1 cellular context compared by ENCODE assay signal in genomic region chr7:25895792-25896171, GRCh38.
TF ChIP-seq lines count a peak whose summit lies in the region.

No MANE protein-coding gene starts in this region.

TF ChIP-seq in K562, 482 proteins besides CTCF, POLR2A, EP300 and RAD21 (continued from another document):
- TF ChIP-seq, protein P1, sequence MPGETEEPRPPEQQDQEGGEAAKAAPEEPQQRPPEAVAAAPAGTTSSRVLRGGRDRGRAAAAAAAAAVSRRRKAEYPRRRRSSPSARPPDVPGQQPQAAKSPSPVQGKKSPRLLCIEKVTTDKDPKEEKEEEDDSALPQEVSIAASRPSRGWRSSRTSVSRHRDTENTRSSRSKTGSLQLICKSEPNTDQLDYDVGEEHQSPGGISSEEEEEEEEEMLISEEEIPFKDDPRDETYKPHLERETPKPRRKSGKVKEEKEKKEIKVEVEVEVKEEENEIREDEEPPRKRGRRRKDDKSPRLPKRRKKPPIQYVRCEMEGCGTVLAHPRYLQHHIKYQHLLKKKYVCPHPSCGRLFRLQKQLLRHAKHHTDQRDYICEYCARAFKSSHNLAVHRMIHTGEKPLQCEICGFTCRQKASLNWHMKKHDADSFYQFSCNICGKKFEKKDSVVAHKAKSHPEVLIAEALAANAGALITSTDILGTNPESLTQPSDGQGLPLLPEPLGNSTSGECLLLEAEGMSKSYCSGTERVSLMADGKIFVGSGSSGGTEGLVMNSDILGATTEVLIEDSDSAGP (CRISPR knock-in tag; IDR thresholded peaks at IDR 0.05), result no peak
- TF ChIP-seq ZSCAN32 (CRISPR knock-in tag; IDR thresholded peaks at IDR 0.05) (0 out of 2 replicates have a peak, but pooled peaks have one; percentile 3), FOSL1 (tag; conservative IDR thresholded peaks at IDR 0.05) (no peak), PCBP1 (IDR thresholded peaks at IDR 0.05; ENCODE audit: low read depth, low read length, poor library complexity, severe bottlenecking) (no peak), SMARCA4 (IDR thresholded peaks at IDR 0.05) (no peak), ESRRA (IDR thresholded peaks at IDR 0.05; ENCODE audit: borderline replicate concordance, low read depth) (no peak), FOXO4 (CRISPR knock-in tag; IDR thresholded peaks at IDR 0.05) (no peak), ZNF274 (IDR thresholded peaks at IDR 0.05; ENCODE audit: borderline replicate concordance, low read depth, low read length) (no peak), ZBTB9 (CRISPR knock-in tag; IDR thresholded peaks at IDR 0.05) (no peak), THRB (CRISPR knock-in tag; conservative IDR thresholded peaks at IDR 0.05) (no peak), ZNF239 (CRISPR knock-in tag; IDR thresholded peaks at IDR 0.05) (no peak), POLR2B (IDR thresholded peaks at IDR 0.05; ENCODE audit: low read depth, partially characterized antibody) (no peak), ZNF431 (CRISPR knock-in tag; IDR thresholded peaks at IDR 0.05) (no peak), ZHX1 (conservative IDR thresholded peaks at IDR 0.05; ENCODE audit: low read length) (0 out of 2 replicates have a peak, but pooled peaks have one; percentile 24), ARHGAP35 (IDR thresholded peaks at IDR 0.05; ENCODE audit: partially characterized antibody) (no peak), CBX3 (IDR thresholded peaks at IDR 0.05; ENCODE audit: borderline replicate concordance in 1 of 2, low read length in 2 of 2) (no peak), HDAC3 (IDR thresholded peaks at IDR 0.05; ENCODE audit: borderline replicate concordance, partially characterized antibody) (no peak), ARID4B (CRISPR knock-in tag; IDR thresholded peaks at IDR 0.05) (no peak)
- TF ChIP-seq, protein P2, sequence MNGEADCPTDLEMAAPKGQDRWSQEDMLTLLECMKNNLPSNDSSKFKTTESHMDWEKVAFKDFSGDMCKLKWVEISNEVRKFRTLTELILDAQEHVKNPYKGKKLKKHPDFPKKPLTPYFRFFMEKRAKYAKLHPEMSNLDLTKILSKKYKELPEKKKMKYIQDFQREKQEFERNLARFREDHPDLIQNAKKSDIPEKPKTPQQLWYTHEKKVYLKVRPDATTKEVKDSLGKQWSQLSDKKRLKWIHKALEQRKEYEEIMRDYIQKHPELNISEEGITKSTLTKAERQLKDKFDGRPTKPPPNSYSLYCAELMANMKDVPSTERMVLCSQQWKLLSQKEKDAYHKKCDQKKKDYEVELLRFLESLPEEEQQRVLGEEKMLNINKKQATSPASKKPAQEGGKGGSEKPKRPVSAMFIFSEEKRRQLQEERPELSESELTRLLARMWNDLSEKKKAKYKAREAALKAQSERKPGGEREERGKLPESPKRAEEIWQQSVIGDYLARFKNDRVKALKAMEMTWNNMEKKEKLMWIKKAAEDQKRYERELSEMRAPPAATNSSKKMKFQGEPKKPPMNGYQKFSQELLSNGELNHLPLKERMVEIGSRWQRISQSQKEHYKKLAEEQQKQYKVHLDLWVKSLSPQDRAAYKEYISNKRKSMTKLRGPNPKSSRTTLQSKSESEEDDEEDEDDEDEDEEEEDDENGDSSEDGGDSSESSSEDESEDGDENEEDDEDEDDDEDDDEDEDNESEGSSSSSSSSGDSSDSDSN (IDR thresholded peaks at IDR 0.05; ENCODE audit: borderline replicate concordance in 1 of 2, low read depth in 2 of 2, low read length in 2 of 2), result no peak
- TF ChIP-seq, protein P3, sequence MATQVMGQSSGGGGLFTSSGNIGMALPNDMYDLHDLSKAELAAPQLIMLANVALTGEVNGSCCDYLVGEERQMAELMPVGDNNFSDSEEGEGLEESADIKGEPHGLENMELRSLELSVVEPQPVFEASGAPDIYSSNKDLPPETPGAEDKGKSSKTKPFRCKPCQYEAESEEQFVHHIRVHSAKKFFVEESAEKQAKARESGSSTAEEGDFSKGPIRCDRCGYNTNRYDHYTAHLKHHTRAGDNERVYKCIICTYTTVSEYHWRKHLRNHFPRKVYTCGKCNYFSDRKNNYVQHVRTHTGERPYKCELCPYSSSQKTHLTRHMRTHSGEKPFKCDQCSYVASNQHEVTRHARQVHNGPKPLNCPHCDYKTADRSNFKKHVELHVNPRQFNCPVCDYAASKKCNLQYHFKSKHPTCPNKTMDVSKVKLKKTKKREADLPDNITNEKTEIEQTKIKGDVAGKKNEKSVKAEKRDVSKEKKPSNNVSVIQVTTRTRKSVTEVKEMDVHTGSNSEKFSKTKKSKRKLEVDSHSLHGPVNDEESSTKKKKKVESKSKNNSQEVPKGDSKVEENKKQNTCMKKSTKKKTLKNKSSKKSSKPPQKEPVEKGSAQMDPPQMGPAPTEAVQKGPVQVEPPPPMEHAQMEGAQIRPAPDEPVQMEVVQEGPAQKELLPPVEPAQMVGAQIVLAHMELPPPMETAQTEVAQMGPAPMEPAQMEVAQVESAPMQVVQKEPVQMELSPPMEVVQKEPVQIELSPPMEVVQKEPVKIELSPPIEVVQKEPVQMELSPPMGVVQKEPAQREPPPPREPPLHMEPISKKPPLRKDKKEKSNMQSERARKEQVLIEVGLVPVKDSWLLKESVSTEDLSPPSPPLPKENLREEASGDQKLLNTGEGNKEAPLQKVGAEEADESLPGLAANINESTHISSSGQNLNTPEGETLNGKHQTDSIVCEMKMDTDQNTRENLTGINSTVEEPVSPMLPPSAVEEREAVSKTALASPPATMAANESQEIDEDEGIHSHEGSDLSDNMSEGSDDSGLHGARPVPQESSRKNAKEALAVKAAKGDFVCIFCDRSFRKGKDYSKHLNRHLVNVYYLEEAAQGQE (CRISPR knock-in tag; IDR thresholded peaks at IDR 0.05; ENCODE audit: low read depth), result no peak
- TF ChIP-seq, protein P4, sequence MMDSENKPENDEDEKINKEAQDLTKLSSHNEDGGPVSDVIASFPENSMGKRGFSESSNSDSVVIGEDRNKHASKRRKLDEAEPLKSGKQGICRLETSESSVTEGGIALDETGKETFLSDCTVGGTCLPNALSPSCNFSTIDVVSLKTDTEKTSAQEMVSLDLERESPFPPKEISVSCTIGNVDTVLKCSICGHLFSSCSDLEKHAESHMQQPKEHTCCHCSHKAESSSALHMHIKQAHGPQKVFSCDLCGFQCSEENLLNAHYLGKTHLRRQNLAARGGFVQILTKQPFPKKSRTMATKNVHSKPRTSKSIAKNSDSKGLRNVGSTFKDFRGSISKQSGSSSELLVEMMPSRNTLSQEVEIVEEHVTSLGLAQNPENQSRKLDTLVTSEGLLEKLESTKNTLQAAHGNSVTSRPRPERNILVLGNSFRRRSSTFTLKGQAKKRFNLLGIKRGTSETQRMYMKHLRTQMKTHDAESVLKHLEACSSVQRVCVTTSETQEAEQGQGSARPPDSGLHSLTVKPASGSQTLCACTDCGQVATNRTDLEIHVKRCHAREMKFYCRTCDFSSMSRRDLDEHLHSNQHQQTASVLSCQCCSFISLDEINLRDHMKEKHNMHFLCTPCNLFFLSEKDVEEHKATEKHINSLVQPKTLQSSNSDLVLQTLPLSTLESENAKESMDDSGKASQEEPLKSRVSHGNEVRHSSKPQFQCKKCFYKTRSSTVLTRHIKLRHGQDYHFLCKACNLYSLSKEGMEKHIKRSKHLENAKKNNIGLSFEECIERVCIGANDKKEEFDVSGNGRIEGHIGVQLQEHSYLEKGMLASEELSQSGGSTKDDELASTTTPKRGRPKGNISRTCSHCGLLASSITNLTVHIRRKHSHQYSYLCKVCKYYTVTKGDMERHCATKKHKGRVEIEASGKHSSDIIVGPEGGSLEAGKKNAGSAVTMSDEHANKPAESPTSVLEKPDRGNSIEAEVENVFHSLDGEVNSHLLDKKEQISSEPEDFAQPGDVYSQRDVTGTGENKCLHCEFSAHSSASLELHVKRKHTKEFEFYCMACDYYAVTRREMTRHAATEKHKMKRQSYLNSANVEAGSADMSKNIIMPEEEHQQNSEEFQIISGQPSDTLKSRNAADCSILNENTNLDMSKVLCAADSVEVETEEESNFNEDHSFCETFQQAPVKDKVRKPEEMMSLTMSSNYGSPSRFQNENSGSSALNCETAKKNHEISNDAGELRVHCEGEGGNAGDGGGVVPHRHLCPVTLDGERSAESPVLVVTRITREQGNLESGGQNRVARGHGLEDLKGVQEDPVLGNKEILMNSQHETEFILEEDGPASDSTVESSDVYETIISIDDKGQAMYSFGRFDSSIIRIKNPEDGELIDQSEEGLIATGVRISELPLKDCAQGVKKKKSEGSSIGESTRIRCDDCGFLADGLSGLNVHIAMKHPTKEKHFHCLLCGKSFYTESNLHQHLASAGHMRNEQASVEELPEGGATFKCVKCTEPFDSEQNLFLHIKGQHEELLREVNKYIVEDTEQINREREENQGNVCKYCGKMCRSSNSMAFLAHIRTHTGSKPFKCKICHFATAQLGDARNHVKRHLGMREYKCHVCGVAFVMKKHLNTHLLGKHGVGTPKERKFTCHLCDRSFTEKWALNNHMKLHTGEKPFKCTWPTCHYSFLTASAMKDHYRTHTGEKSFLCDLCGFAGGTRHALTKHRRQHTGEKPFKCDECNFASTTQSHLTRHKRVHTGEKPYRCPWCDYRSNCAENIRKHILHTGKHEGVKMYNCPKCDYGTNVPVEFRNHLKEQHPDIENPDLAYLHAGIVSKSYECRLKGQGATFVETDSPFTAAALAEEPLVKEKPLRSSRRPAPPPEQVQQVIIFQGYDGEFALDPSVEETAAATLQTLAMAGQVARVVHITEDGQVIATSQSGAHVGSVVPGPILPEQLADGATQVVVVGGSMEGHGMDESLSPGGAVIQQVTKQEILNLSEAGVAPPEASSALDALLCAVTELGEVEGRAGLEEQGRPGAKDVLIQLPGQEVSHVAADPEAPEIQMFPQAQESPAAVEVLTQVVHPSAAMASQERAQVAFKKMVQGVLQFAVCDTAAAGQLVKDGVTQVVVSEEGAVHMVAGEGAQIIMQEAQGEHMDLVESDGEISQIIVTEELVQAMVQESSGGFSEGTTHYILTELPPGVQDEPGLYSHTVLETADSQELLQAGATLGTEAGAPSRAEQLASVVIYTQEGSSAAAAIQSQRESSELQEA (IDR thresholded peaks at IDR 0.05; ENCODE audit: low read depth), result no peak
TF ChIP-seq in K562: peak in this region for 4.
